Comparison of ENCODE assay signal across 8 cellular contexts in the genomic region with DNA sequence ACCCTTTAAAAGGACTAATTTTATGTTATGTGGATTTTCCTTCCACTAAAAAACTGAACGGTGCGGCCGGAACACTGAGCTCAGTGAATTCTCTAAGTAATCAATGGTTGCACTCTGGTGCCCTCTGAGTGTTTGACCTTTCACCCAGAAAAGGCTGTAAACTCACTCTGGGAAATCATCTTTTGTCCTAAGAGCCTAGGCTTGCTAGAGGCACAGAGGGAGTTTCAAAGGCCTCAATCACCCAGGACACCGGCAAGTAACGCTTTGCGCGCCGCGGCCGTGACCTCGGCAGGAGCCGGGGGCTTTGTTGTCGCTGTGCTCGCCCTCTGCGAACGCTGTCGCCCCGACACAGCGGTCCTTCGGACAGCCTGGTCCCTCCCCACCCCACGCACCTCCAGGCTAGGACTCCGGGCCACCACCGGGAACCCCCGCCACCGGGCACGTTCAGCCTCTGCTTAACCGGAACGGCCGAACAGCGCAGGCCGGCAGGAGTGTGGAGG. TPM values are rescaled to one million over a fixed set of nuclear protein-coding genes. Genes with fewer than 3 reads are reported as not detected.
DNase-seq lines count a peak whose midpoint lies in the region; ATAC-seq lines count a peak whose summit lies in the region.

No MANE protein-coding gene starts in this region.

- no peaks in the 10 kb centered on the region for H3K9me3 ChIP-seq in CD8-positive, alpha-beta memory T cell (ENCODE audit: low read length)
- H3K9me3 ChIP-seq in subcutaneous abdominal adipose tissue (ENCODE audit: control insufficient read depth in 5 of 5, low read length in 5 of 5), result no peaks in the 10 kb centered on the region

- peak overlapping the region; percentile 95 for H3K27ac ChIP-seq in CD8-positive, alpha-beta memory T cell (ENCODE audit: low read depth, low read length)
- peak overlapping the region; percentile 97 for H3K27ac ChIP-seq in subcutaneous abdominal adipose tissue (ENCODE audit: low read depth, low read length)

- peak overlapping the region; percentile 89 to 98 (median 96) for H3K9ac ChIP-seq in subcutaneous abdominal adipose tissue (ENCODE audit: low read length in 5 of 5)

- peak overlapping the region; percentile 78 to 97 (median 92) for H3K27ac Mint-ChIP-seq in CD8-positive, alpha-beta memory T cell
- peak overlapping the region; percentile 82 for H3K27ac Mint-ChIP-seq in activated naive CD8-positive, alpha-beta T cell treated with anti-CD3 and anti-CD28 coated beads, Interleukin-2, amount 10 ng/mL, durations not matched to agents 7 days and 5 days
- H3K27ac Mint-ChIP-seq in immature natural killer cell, result peak overlapping the region; percentile 70 to 97 (median 92)

- no peaks in the 10 kb centered on the region for H3K27me3 ChIP-seq in CD8-positive, alpha-beta memory T cell (ENCODE audit: insufficient read depth, low read length, poor library complexity, severe bottlenecking)
- H3K27me3 ChIP-seq in subcutaneous abdominal adipose tissue (ENCODE audit: control insufficient read depth in 5 of 5, insufficient read depth in 4 of 5, low read length in 5 of 5), result no peaks in the 10 kb centered on the region

- peaks cover 25% of the 10 kb centered on the region for H3K4me1 ChIP-seq in CD8-positive, alpha-beta memory T cell (ENCODE audit: insufficient read depth, low read length)
- peaks cover 3 to 41% (median 38%) of the 10 kb centered on the region in 5 donors for H3K4me1 ChIP-seq in subcutaneous abdominal adipose tissue (ENCODE audit: control insufficient read depth in 5 of 5, insufficient read depth in 5 of 5, low read length in 5 of 5)

- H3K4me3 ChIP-seq in CD8-positive, alpha-beta memory T cell (ENCODE audit: low read length), result peak overlapping the region; percentile 95
- peak overlapping the region; percentile 74 to 94 (median 83) for H3K4me3 ChIP-seq in subcutaneous abdominal adipose tissue (ENCODE audit: low read depth in 1 of 5, low read length in 5 of 5)

- H3K9me3 Mint-ChIP-seq in CD8-positive, alpha-beta memory T cell, result no peaks in the 10 kb centered on the region
- H3K9me3 Mint-ChIP-seq in activated naive CD8-positive, alpha-beta T cell treated with anti-CD3 and anti-CD28 coated beads, Interleukin-2, amount 10 ng/mL, durations not matched to agents 7 days and 5 days, result no peaks in the 10 kb centered on the region
- no peaks in the 10 kb centered on the region for H3K9me3 Mint-ChIP-seq in immature natural killer cell

- H3K4me3 Mint-ChIP-seq in CD8-positive, alpha-beta memory T cell, result peak overlapping the region; percentile 87 to 97 (median 93)
- peak overlapping the region; percentile 94 for H3K4me3 Mint-ChIP-seq in activated naive CD8-positive, alpha-beta T cell treated with anti-CD3 and anti-CD28 coated beads, Interleukin-2, amount 10 ng/mL, durations not matched to agents 7 days and 5 days
- H3K4me3 Mint-ChIP-seq in immature natural killer cell, result peak overlapping the region; percentile 85 to 97 (median 95)

- H3K36me3 Mint-ChIP-seq in CD8-positive, alpha-beta memory T cell, result peaks cover 0 to 40% (median 0%) of the 10 kb centered on the region in 3 donors
- H3K36me3 Mint-ChIP-seq in activated naive CD8-positive, alpha-beta T cell treated with anti-CD3 and anti-CD28 coated beads, Interleukin-2, amount 10 ng/mL, durations not matched to agents 7 days and 5 days, result peaks cover 12% of the 10 kb centered on the region
- peaks cover 0 to 7% (median 0%) of the 10 kb centered on the region in 3 donors for H3K36me3 Mint-ChIP-seq in immature natural killer cell

- CTCF ChIA-PET in CD8-positive, alpha-beta memory T cell (lab: Charles Lee), result no interaction called here

- POLR2A ChIA-PET in CD8-positive, alpha-beta memory T cell (lab: Charles Lee), result interaction anchor here (1.1 to 1.6 kb wide), 3 partner anchors 14 to 1693 kb away, joined by 3 to 7 read pairs (median 4); a partner anchor contains a TSS
- POLR2A ChIA-PET in activated naive CD8-positive, alpha-beta T cell treated with anti-CD3 and anti-CD28 coated beads, Interleukin-2, amount 10 ng/mL, durations not matched to agents 7 days and 5 days (lab: Charles Lee), result interaction anchor here (1.4 kb wide), 4 partner anchors 15 to 59 kb away, joined by 4 to 10 read pairs (median 6); no protein-coding TSS in a partner anchor

- no peak for DNase-seq in CD8-positive, alpha-beta memory T cell
- DNase-seq in HS-5 (ENCODE audit: low read depth) (peak; percentile 11), immature natural killer cell (no peak), dedifferentiated amniotic fluid mesenchymal stem cell (ENCODE audit: extremely low spot score) (no peak)
- peak; percentile 83 for DNase-seq in activated naive CD8-positive, alpha-beta T cell treated with anti-CD3 and anti-CD28 coated beads, Interleukin-2, amount 10 ng/mL, durations not matched to agents 7 days and 5 days

- no peaks in the 10 kb centered on the region for H3K36me3 ChIP-seq in CD8-positive, alpha-beta memory T cell (ENCODE audit: insufficient read depth, low read length)
- peaks cover 0 to 3% (median 0%) of the 10 kb centered on the region in 5 donors for H3K36me3 ChIP-seq in subcutaneous abdominal adipose tissue (ENCODE audit: control insufficient read depth in 5 of 5, insufficient read depth in 5 of 5, low read length in 5 of 5)

- ATAC-seq in GM19438 (IDR thresholded peaks at IDR 0.05; ENCODE audit: low read depth, unreplicated experiment) (peak; percentile 32), HG02970 (IDR thresholded peaks at IDR 0.05; ENCODE audit: low FRiP score, unreplicated experiment) (no peak)
- ATAC-seq in activated naive CD8-positive, alpha-beta T cell treated with anti-CD3 and anti-CD28 coated beads, Interleukin-2, amount 10 ng/mL, durations not matched to agents 7 days and 5 days (ENCODE audit: low read depth), result no peak

- H3K4me1 Mint-ChIP-seq in CD8-positive, alpha-beta memory T cell, result peaks cover 40 to 59% (median 52%) of the 10 kb centered on the region in 3 donors
- peaks cover 31% of the 10 kb centered on the region for H3K4me1 Mint-ChIP-seq in activated naive CD8-positive, alpha-beta T cell treated with anti-CD3 and anti-CD28 coated beads, Interleukin-2, amount 10 ng/mL, durations not matched to agents 7 days and 5 days
- H3K4me1 Mint-ChIP-seq in immature natural killer cell, result peaks cover 41 to 49% of the 10 kb centered on the region in 2 donors

- H3K27me3 Mint-ChIP-seq in CD8-positive, alpha-beta memory T cell, result no peaks in the 10 kb centered on the region
- H3K27me3 Mint-ChIP-seq in activated naive CD8-positive, alpha-beta T cell treated with anti-CD3 and anti-CD28 coated beads, Interleukin-2, amount 10 ng/mL, durations not matched to agents 7 days and 5 days, result no peaks in the 10 kb centered on the region
- H3K27me3 Mint-ChIP-seq in immature natural killer cell (ENCODE audit: low read depth in 3 of 3), result peaks cover 5 to 13% (median 10%) of the 10 kb centered on the region in 3 donors

RNA-seq across cellular contexts. Expression of a gene that starts 0.7 kb away (rescaled TPM):
- total RNA-seq in CD8-positive, alpha-beta memory T cell, result 10 to 100 TPM; 33.4 to 35.6 TPM
- polyA plus RNA-seq in CD8-positive, alpha-beta memory T cell, result 55.1 TPM
- total RNA-seq in activated naive CD8-positive, alpha-beta T cell treated with anti-CD3 and anti-CD28 coated beads, Interleukin-2, amount 10 ng/mL, durations not matched to agents 7 days and 5 days, result 10 to 100 TPM; 21.2 to 24.5 TPM
- polyA plus RNA-seq in immature natural killer cell, result 10 to 100 TPM; 50.8 to 95.3 (median 74.9) TPM

RNA-seq across cellular contexts. Expression of a gene that starts 22.2 kb away (rescaled TPM):
- under 1 TPM; 0.27 to 0.33 TPM for total RNA-seq in CD8-positive, alpha-beta memory T cell
- not detected for polyA plus RNA-seq in CD8-positive, alpha-beta memory T cell
- total RNA-seq in activated naive CD8-positive, alpha-beta T cell treated with anti-CD3 and anti-CD28 coated beads, Interleukin-2, amount 10 ng/mL, durations not matched to agents 7 days and 5 days, result under 1 TPM; 0.30 to 0.34 TPM
- polyA plus RNA-seq in immature natural killer cell, result not detected

Comparison
In these comparisons a context has a peak if more than half of its experiments do, and no peak if none do; other contexts are left out.
1. DNase-seq: peak in HS-5 (single experiment) and activated naive CD8-positive, alpha-beta T cell treated with anti-CD3 and anti-CD28 coated beads, Interleukin-2, amount 10 ng/mL, durations not matched to agents 7 days and 5 days (single experiment); none in CD8-positive, alpha-beta memory T cell (0 of 5), immature natural killer cell (0 of 3) and dedifferentiated amniotic fluid mesenchymal stem cell (single experiment).
2. Peak in every context shown above with its lines, with median percentiles within 50 percentile points of each other: H3K27ac Mint-ChIP-seq and H3K4me3 Mint-ChIP-seq.